Comparison of ENCODE assay signal across 17 cellular contexts in the genomic region with DNA sequence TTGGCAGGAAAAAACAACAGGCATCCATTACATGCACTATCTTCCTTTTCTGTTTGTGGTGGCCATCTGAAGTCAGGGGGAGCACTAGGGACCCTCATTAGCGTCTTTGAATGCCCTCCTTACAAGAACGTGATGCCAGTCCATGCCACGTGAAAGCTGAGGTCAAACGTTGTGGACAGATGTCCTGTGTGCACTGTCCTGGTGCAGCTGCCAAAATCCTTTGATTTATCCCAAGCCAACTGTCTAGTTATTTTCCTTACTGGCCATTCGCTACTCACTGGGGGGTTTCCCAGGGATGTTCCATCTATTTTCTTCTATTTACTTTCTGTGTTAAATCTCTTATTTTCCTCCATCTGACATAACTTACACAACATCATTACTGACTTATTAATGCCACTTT.
A peak's percentile ranks its signal among the peaks of the same experiment; 100 is the strongest.
DNase-seq lines count a peak whose midpoint lies in the region; ATAC-seq and TF ChIP-seq lines count a peak whose summit lies in the region.
"Had no signal": no experiment of that assay in that cellular context is flagged by ENCODE, and none has a peak within 500 bp of the region (broad histone marks: within the 10 kb centered on the region; RNA-seq: fewer than 3 reads in every experiment).

No MANE protein-coding gene starts in this region.

- H3K4me3 ChIP-seq in IMR-90 (ENCODE audit: insufficient read depth, low read depth, low read length) (no peak overlapping the region), liver (ENCODE audit: low read depth in 1 of 3, low read length in 3 of 3) (no peak overlapping the region), gastrocnemius medialis (no peak overlapping the region), endodermal cell (ENCODE audit: low read length) (no peak overlapping the region)
- H3K4me3 ChIP-seq: BLaER1 treated with 17β-estradiol and CSF1 and Interleukin-3, amounts not matched to agents 10 nM and 100 nM; GM23338 had no signal

- no peak overlapping the region for H3K4me3 Mint-ChIP-seq in endodermal cell
- H3K4me3 Mint-ChIP-seq: B cell; CD8-positive, alpha-beta T cell; GM23338; IgD-negative memory B cell had no signal

- dilution Hi-C loops in IMR-90 (cut with HindIII; ENCODE audit: low sequenced_read_pairs, unreplicated experiment) = no loop called here

- H3K27ac Mint-ChIP-seq in endodermal cell = no peak overlapping the region
- H3K27ac Mint-ChIP-seq: B cell; CD8-positive, alpha-beta T cell; GM23338; IgD-negative memory B cell had no signal

- intact Hi-C loops in IMR-90 (cut with micrococcal nuclease) (no loop called here), gastrocnemius medialis (cut with DNase I; ENCODE audit: low total_unique reads) (no loop called here)

- peak; percentile 78 for DNase-seq in DMS 273 (lab: John Stamatoyannopoulos, UW; ENCODE audit: unreplicated experiment)
- no peak for DNase-seq in IMR-90
- peak; percentile 27 for DNase-seq in pons (ENCODE audit: low spot score)
- DNase-seq in gastrocnemius medialis = no peak
- DNase-seq in endodermal cell = no peak
- DNase-seq: 8988T; Calu3; CD8-positive, alpha-beta T cell; KBM-7 had no signal

- H4K91ac ChIP-seq in IMR-90 (ENCODE audit: insufficient read depth, low read depth, low read length) = no peak overlapping the region

- no peak overlapping the region for H4K5ac ChIP-seq in IMR-90 (ENCODE audit: low read depth, low read length)

- H2AK5ac ChIP-seq in IMR-90 (ENCODE audit: low read depth, low read length) = peak overlapping the region; percentile 86; the same call in 1 of the 2 replicates

- H3K27me3 Mint-ChIP-seq in endodermal cell (ENCODE audit: insufficient read depth) = no peaks in the 10 kb centered on the region

- H3K14ac ChIP-seq in IMR-90 (replicated peaks; ENCODE audit: low read depth, low read length) = no peak overlapping the region

- H2BK15ac ChIP-seq in IMR-90 (ENCODE audit: low read depth, low read length) = no peak overlapping the region

- no peak overlapping the region for H4K8ac ChIP-seq in IMR-90 (ENCODE audit: low read depth in 2 of 2, low read length in 2 of 2)

- peaks cover 16% of the 10 kb centered on the region for H3K4me1 Mint-ChIP-seq in endodermal cell
- H3K4me1 Mint-ChIP-seq: B cell, GM23338, IgD-negative memory B cell had no signal

- no peak for TF ChIP-seq RAD21 in IMR-90 (IDR thresholded peaks at IDR 0.05; ENCODE audit: low read length)
- peak; percentile 37 to 45 for TF ChIP-seq RAD21 in liver (IDR thresholded peaks at IDR 0.05)

- no peak overlapping the region for H3K4me2 ChIP-seq in IMR-90 (ENCODE audit: low read depth, low read length)
- H3K4me2 ChIP-seq: GM23338 had no signal

- H3K4me1 ChIP-seq in IMR-90 (ENCODE audit: control insufficient read depth, insufficient read depth, low read length) (peaks cover 13% of the 10 kb centered on the region), liver (ENCODE audit: control insufficient read depth in 4 of 4, insufficient read depth in 4 of 4, low read length in 3 of 4) (peaks cover 6 to 47% (median 36%) of the 10 kb centered on the region in 4 donors), gastrocnemius medialis (peaks cover 0 to 11% of the 10 kb centered on the region in 2 donors), endodermal cell (ENCODE audit: control insufficient read depth, insufficient read depth, low read length) (peaks cover 9% of the 10 kb centered on the region)

- no peak for TF ChIP-seq POLR2A in IMR-90 (IDR thresholded peaks at IDR 0.05; ENCODE audit: low read depth, low read length)
- no peak for TF ChIP-seq POLR2A in gastrocnemius medialis (IDR thresholded peaks at IDR 0.05)

- H3K9me3 Mint-ChIP-seq in endodermal cell = no peaks in the 10 kb centered on the region
- H3K9me3 Mint-ChIP-seq: CD8-positive, alpha-beta T cell; GM23338 had no signal

- H3K4ac ChIP-seq in IMR-90 (ENCODE audit: low read depth, low read length) = no peak overlapping the region

- TF ChIP-seq CTCF in IMR-90 (conservative IDR thresholded peaks at IDR 0.05; ENCODE audit: low read depth, low read length) (no peak), liver (IDR thresholded peaks at IDR 0.05; ENCODE audit: low read depth, low read length, missing input control) (no peak), gastrocnemius medialis (IDR thresholded peaks at IDR 0.05 in 4 of 5, conservative IDR thresholded peaks at IDR 0.05 in 1 of 5) (no peak), endodermal cell (conservative IDR thresholded peaks at IDR 0.05) (no peak)

- no peak overlapping the region for H3K56ac ChIP-seq in IMR-90 (ENCODE audit: extremely low read depth, insufficient read depth, low read length)

- no peaks in the 10 kb centered on the region for H3K9me3 ChIP-seq in IMR-90 (ENCODE audit: control insufficient read depth, insufficient read depth, low read length)
- no peaks in the 10 kb centered on the region for H3K9me3 ChIP-seq in liver (ENCODE audit: control insufficient read depth in 4 of 4, low read length in 3 of 4)
- no peaks in the 10 kb centered on the region for H3K9me3 ChIP-seq in gastrocnemius medialis
- no peaks in the 10 kb centered on the region for H3K9me3 ChIP-seq in endodermal cell (ENCODE audit: control insufficient read depth, low read length)
- H3K9me3 ChIP-seq: BLaER1 treated with 17β-estradiol and CSF1 and Interleukin-3, amounts not matched to agents 10 nM and 100 nM had no signal

- H3K23ac ChIP-seq in IMR-90 (ENCODE audit: low read depth, low read length) = no peak overlapping the region

- ATAC-seq in IMR-90 (ENCODE audit: low read depth) = no peak
- ATAC-seq in HG03565 (IDR thresholded peaks at IDR 0.05; ENCODE audit: unreplicated experiment) = no peak
- ATAC-seq in HG02973 (IDR thresholded peaks at IDR 0.05; ENCODE audit: unreplicated experiment) = no peak
- no peak for ATAC-seq in gastrocnemius medialis
- ATAC-seq: CD8-positive, alpha-beta T cell; GM23338 had no signal

- H3K36me3 ChIP-seq in IMR-90 (ENCODE audit: control insufficient read depth, insufficient read depth, low read length) (no peaks in the 10 kb centered on the region), liver (ENCODE audit: control insufficient read depth in 4 of 4, insufficient read depth in 3 of 4, low read depth in 1 of 4, low read length in 3 of 4) (no peaks in the 10 kb centered on the region), gastrocnemius medialis (no peaks in the 10 kb centered on the region), endodermal cell (ENCODE audit: control insufficient read depth, insufficient read depth, low read length) (no peaks in the 10 kb centered on the region)
- H3K36me3 ChIP-seq: BLaER1 treated with 17β-estradiol and CSF1 and Interleukin-3, amounts not matched to agents 10 nM and 100 nM had no signal

- WGBS in IMR-90 (ENCODE audit: extremely low coverage in 2 of 2, insufficient read length in 1 of 2), 2 experiments = 92% methylated on average over 3 of the region's 5 CpGs; no CpG with 5 or more reads in 1 of the 2 experiments
- WGBS in liver = 35% methylated on average over 5 of the region's 5 CpGs
- 93% methylated on average over 5 of the region's 5 CpGs for WGBS in endodermal cell (ENCODE audit: insufficient coverage in 1 of 2, insufficient read length in 1 of 2), 2 experiments

- H3K9me1 ChIP-seq in IMR-90 (ENCODE audit: insufficient read depth, low read length) = peaks cover 14% of the 10 kb centered on the region

- peak overlapping the region; percentile 20; the same call in 1 of the 2 replicates for H2BK120ac ChIP-seq in IMR-90 (ENCODE audit: low read depth, low read length)

- no peak overlapping the region for H3K18ac ChIP-seq in IMR-90 (ENCODE audit: low read depth, low read length)

- no peaks in the 10 kb centered on the region for H3K79me1 ChIP-seq in IMR-90 (ENCODE audit: low read depth in 1 of 2, low read length in 2 of 2)

- in situ Hi-C loops in IMR-90 (cut with MboI; ENCODE audit: low sequenced_read_pairs) (no loop called here), gastrocnemius medialis (cut with MboI; ENCODE audit: low sequenced_read_pairs in 4 of 4) (no loop called here)

- no peak overlapping the region for H3K9ac ChIP-seq in IMR-90 (ENCODE audit: low read depth, low read length)
- peak overlapping the region in 1 of 2 donors; percentile 36 for H3K9ac ChIP-seq in liver (ENCODE audit: low read depth in 1 of 2, low read length in 2 of 2)
- no peak overlapping the region for H3K9ac ChIP-seq in endodermal cell (ENCODE audit: extremely low read depth, low read length, poor library complexity, severe bottlenecking)
- H3K9ac ChIP-seq: BLaER1 treated with 17β-estradiol and CSF1 and Interleukin-3, amounts not matched to agents 10 nM and 100 nM had no signal

- no peak overlapping the region for H2BK20ac ChIP-seq in IMR-90 (ENCODE audit: low read depth, low read length)

- no peaks in the 10 kb centered on the region for H3K36me3 Mint-ChIP-seq in endodermal cell (ENCODE audit: low read depth)
- H3K36me3 Mint-ChIP-seq: CD8-positive, alpha-beta T cell; IgD-negative memory B cell had no signal

- H3K27me3 ChIP-seq in IMR-90 (ENCODE audit: control insufficient read depth, insufficient read depth, low read length) (no peaks in the 10 kb centered on the region), liver (ENCODE audit: control insufficient read depth in 4 of 4, insufficient read depth in 4 of 4, low read length in 3 of 4) (no peaks in the 10 kb centered on the region), gastrocnemius medialis (no peaks in the 10 kb centered on the region), endodermal cell (ENCODE audit: control insufficient read depth, insufficient read depth, low read length, poor library complexity, severe bottlenecking) (no peaks in the 10 kb centered on the region)
- H3K27me3 ChIP-seq: BLaER1 treated with 17β-estradiol and CSF1 and Interleukin-3, amounts not matched to agents 10 nM and 100 nM had no signal

- CTCF ChIA-PET in IMR-90 (lab: Yijun Ruan, JAX) = no interaction called here

- POLR2A ChIA-PET in IMR-90 (lab: Charles Lee; ENCODE audit: unreplicated experiment) = no interaction called here

- no peak overlapping the region for H2AFZ ChIP-seq in IMR-90 (replicated peaks; ENCODE audit: low read length, poor library complexity)
- H2AFZ ChIP-seq: GM23338 had no signal

- no TSS peak for BruUV-seq in IMR-90 (replicated peaks; lab: Mats Ljungman, UMichigan)

- H4K20me1 ChIP-seq in IMR-90 (ENCODE audit: insufficient read depth, low read length) = 0 out of 2 replicates have a peak, but pooled peaks cover 3% of the 10 kb centered on the region
- H4K20me1 ChIP-seq: BLaER1 treated with 17β-estradiol and CSF1 and Interleukin-3, amounts not matched to agents 10 nM and 100 nM had no signal

- no peak overlapping the region for H2BK5ac ChIP-seq in IMR-90 (ENCODE audit: low read depth, low read length, poor library complexity, severe bottlenecking)

- no peak overlapping the region for H3K27ac ChIP-seq in IMR-90 (ENCODE audit: insufficient read depth, low read length)
- H3K27ac ChIP-seq in liver (ENCODE audit: low read depth in 1 of 2, low read length in 2 of 2) = peak overlapping the region; percentile 83 to 86
- H3K27ac ChIP-seq in gastrocnemius medialis = no peak overlapping the region
- H3K27ac ChIP-seq in endodermal cell (ENCODE audit: low read depth, low read length) = no peak overlapping the region
- H3K27ac ChIP-seq: BLaER1 treated with 17β-estradiol and CSF1 and Interleukin-3, amounts not matched to agents 10 nM and 100 nM; HL-60 had no signal

- H2AK9ac ChIP-seq in IMR-90 (replicated peaks; ENCODE audit: low read depth, low read length, poor library complexity) = no peak overlapping the region

TF ChIP-seq in IMR-90, 13 proteins besides CTCF, POLR2A, EP300 and RAD21 (continues in another document):
- TF ChIP-seq MAZ (IDR thresholded peaks at IDR 0.05; ENCODE audit: borderline replicate concordance, low read depth, low read length) = no peak

Comparison
In these comparisons a context has a peak if more than half of its experiments do, and no peak if none do; other contexts are left out.
1. DNase-seq: peak in DMS 273 (single experiment) and pons (single experiment); none in IMR-90 (single experiment), gastrocnemius medialis (0 of 2) and endodermal cell (single experiment).
2. H3K27ac ChIP-seq: peak in liver (2 of 2); none in IMR-90 (single experiment), gastrocnemius medialis (0 of 4) and endodermal cell (single experiment).